13 cellular contexts compared by ENCODE assay signal in genomic region chr17:29136998-29137730, GRCh38. TPM values are rescaled to one million over a fixed set of nuclear protein-coding genes. Genes with fewer than 3 reads are reported as not detected.
A peak's percentile ranks its signal among the peaks of the same experiment; 100 is the strongest.
DNase-seq lines count a peak whose midpoint lies in the region; ATAC-seq, FAIRE-seq and TF ChIP-seq lines count a peak whose summit lies in the region.
"Had no signal": no experiment of that assay in that cellular context is flagged by ENCODE, and none has a peak within 500 bp of the region (broad histone marks: within the 10 kb centered on the region; RNA-seq: fewer than 3 reads in every experiment).

No MANE protein-coding gene starts in this region.

- in situ Hi-C loops in GM12878 (cut with MboI) = no loop called here

- H3K4me1 ChIP-seq in GM12878 (ENCODE audit: control insufficient read depth, insufficient read depth, low read length) = peaks cover 29% of the 10 kb centered on the region
- H3K4me1 ChIP-seq in smooth muscle cell (ENCODE audit: low read depth) = peaks cover 38% of the 10 kb centered on the region
- peaks cover 66% of the 10 kb centered on the region for H3K4me1 ChIP-seq in PC-9 (replicated peaks; ENCODE audit: insufficient read depth)

- no peak for TF ChIP-seq EP300 in GM12878 (IDR thresholded peaks at IDR 0.05; ENCODE audit: borderline replicate concordance in 1 of 2, control insufficient read depth in 1 of 2, low read depth in 2 of 2, low read length in 2 of 2)

- RAD21 ChIA-PET in GM12878 (lab: Charles Lee; ENCODE audit: unreplicated experiment) = interaction anchor here (0.8 to 6.1 kb wide), 6 partner anchors 12 to 172 kb away, joined by 3 to 54 read pairs (median 18); partner anchors contain the start of gene MYO18A

- DNase-seq in activated T-cell treated with anti-CD3 and anti-CD28 coated beads for 24 hours (ENCODE audit: low read depth) (peak; percentile 36), activated T-cell treated with anti-CD3 and anti-CD28 coated beads for 4 hours (no peak), RCC 7860 (ENCODE audit: low spot score) (peak; percentile 41), GM12878 (ENCODE audit: low read depth, low spot score) (no peak), smooth muscle cell (lab: John Stamatoyannopoulos, UW; ENCODE audit: unreplicated experiment) (no peak), cortex of kidney (lab: John Stamatoyannopoulos, UW) (no peak), SIG-M5 (lab: John Stamatoyannopoulos, UW) (no peak), PC-9 (no peak)
- DNase-seq: activated gamma-delta T cell; NCI-H1930; NK-92 treated with Interleukin-12 subunit alpha and Interleukin-12 subunit beta, amount 100 ng/mL, for 24 hours had no signal

- CTCF ChIA-PET in GM12878 (lab: Yijun Ruan, JAX) = interaction anchor here (1.0 to 14.6 kb wide), 9 partner anchors 9 to 172 kb away, joined by 3 to 371 read pairs (median 12); no protein-coding TSS in a partner anchor
- CTCF ChIA-PET in PC-9 (lab: Charles Lee) = interaction anchor here (0.6 kb wide), 2 partner anchors 11 to 405 kb away, joined by 3 to 9 read pairs; no protein-coding TSS in a partner anchor

- peak overlapping the region; percentile 81; the same call in 1 of the 2 replicates for H3K4me3 ChIP-seq in GM12878
- H3K4me3 ChIP-seq in smooth muscle cell = no peak overlapping the region
- no peak overlapping the region for H3K4me3 ChIP-seq in PC-9
- H3K4me3 ChIP-seq: coronary artery, left lung had no signal

- TF ChIP-seq CTCF in GM12878 (IDR thresholded peaks at IDR 0.05 in 2 of 3, conservative IDR thresholded peaks at IDR 0.05 in 1 of 3; ENCODE audit: control insufficient read depth in 2 of 3, extremely low read depth in 1 of 3, insufficient read depth in 1 of 3, low read depth in 3 of 3, low read length in 3 of 3) = no peak
- no peak for TF ChIP-seq CTCF in smooth muscle cell (IDR thresholded peaks at IDR 0.05; ENCODE audit: borderline replicate concordance, insufficient read depth, poor library complexity, severe bottlenecking)
- TF ChIP-seq CTCF in PC-9 (conservative IDR thresholded peaks at IDR 0.05) = no peak

- no peaks in the 10 kb centered on the region for H4K20me1 ChIP-seq in GM12878 (ENCODE audit: control insufficient read depth, insufficient read depth)
- H4K20me1 ChIP-seq in smooth muscle cell (ENCODE audit: low read depth) = peaks cover 9% of the 10 kb centered on the region
- H4K20me1 ChIP-seq in PC-9 (ENCODE audit: insufficient read depth) = peaks cover 28% of the 10 kb centered on the region

- no peak for TF ChIP-seq RAD21 in GM12878 (IDR thresholded peaks at IDR 0.05; ENCODE audit: insufficient read depth, low read depth, low read length)

- TSS peak; percentile 24 for BruUV-seq in GM12878 (replicated peaks; lab: Mats Ljungman, UMichigan)
- BruUV-seq in PC-9 (replicated peaks; lab: Mats Ljungman, UMichigan) = no TSS peak

- SMC1A ChIA-PET in GM12878 (lab: Charles Lee; ENCODE audit: uncharacterized antibody, unreplicated experiment) = interaction anchor here (0.8 to 4.8 kb wide), 6 partner anchors 11 to 536 kb away, joined by 3 to 42 read pairs (median 6); no protein-coding TSS in a partner anchor

- FAIRE-seq in RCC 7860 (lab: Jason Lieb, UNC) (no peak), GM12878 (lab: Jason Lieb, UNC) (no peak)

- POLR2A ChIA-PET in GM12878 (lab: Charles Lee) = interaction anchor here (0.6 to 1.1 kb wide), 4 partner anchors 24 to 291 kb away, joined by 3 to 4 read pairs (median 3); no protein-coding TSS in a partner anchor
- POLR2A ChIA-PET in PC-9 (lab: Charles Lee; ENCODE audit: unreplicated experiment) = interaction anchor here (0.6 kb wide), 2 partner anchors 76 to 224 kb away, joined by 5 read pairs; no protein-coding TSS in a partner anchor

- TF ChIP-seq POLR2A in GM12878 (IDR thresholded peaks at IDR 0.05; ENCODE audit: low read depth, low read length) = no peak

- intact Hi-C loops in GM12878 (cut with micrococcal nuclease; ENCODE audit: unreplicated experiment) = no loop called here
- intact Hi-C loops in PC-9 (cut with micrococcal nuclease; ENCODE audit: unreplicated experiment) = no loop called here

- H3K9me2 ChIP-seq in PC-9 (ENCODE audit: insufficient read depth) = no peaks in the 10 kb centered on the region

- no peak overlapping the region for H2AFZ ChIP-seq in GM12878 (ENCODE audit: control insufficient read depth, low read depth, low read length)
- H2AFZ ChIP-seq in smooth muscle cell (ENCODE audit: low read depth) = no peak overlapping the region
- H2AFZ ChIP-seq in PC-9 = no peak overlapping the region

- H3F3A ChIP-seq in smooth muscle cell (ENCODE audit: low read depth) (peaks cover 7% of the 10 kb centered on the region), PC-9 (ENCODE audit: insufficient read depth, low read depth) (peaks cover 70% of the 10 kb centered on the region)

- ATAC-seq in GM12878 = no peak
- ATAC-seq: left lung had no signal

- H3K9me3 ChIP-seq in GM12878 (replicated peaks; ENCODE audit: control insufficient read depth, insufficient read depth, low read length) (no peaks in the 10 kb centered on the region), smooth muscle cell (replicated peaks; ENCODE audit: low read depth) (no peaks in the 10 kb centered on the region), PC-9 (ENCODE audit: insufficient read depth, low read depth) (no peaks in the 10 kb centered on the region)
- H3K9me3 ChIP-seq: left lung had no signal

- H3K36me3 ChIP-seq in GM12878 (ENCODE audit: control insufficient read depth in 2 of 2, insufficient read depth in 2 of 2, low read length in 1 of 2) (peaks cover 0 to 10% of the 10 kb centered on the region in 2 experiments; a peak in 2 of 4 replicates), smooth muscle cell (ENCODE audit: low read depth) (no peaks in the 10 kb centered on the region), PC-9 (ENCODE audit: low read depth) (peaks cover 11% of the 10 kb centered on the region)
- H3K36me3 ChIP-seq: left lung had no signal

- 54% methylated on average over 8 of the region's 8 CpGs for WGBS in GM12878 (ENCODE audit: insufficient coverage, insufficient replicate concordance, low lambda C conversion rate, missing lambda C conversion rate)
- 80% methylated on average over 8 of the region's 8 CpGs for WGBS in smooth muscle cell (ENCODE audit: low lambda C conversion rate)

- H3K9ac ChIP-seq in GM12878 (ENCODE audit: control insufficient read depth, insufficient read depth, low read length) = no peak overlapping the region; the same call in 1 of the 2 replicates
- H3K9ac ChIP-seq in smooth muscle cell (ENCODE audit: low read depth) = no peak overlapping the region

- H3K79me2 ChIP-seq in GM12878 (ENCODE audit: control insufficient read depth, insufficient read depth, low read length) (peaks cover 31% of the 10 kb centered on the region), smooth muscle cell (ENCODE audit: low read depth) (no peaks in the 10 kb centered on the region), PC-9 (ENCODE audit: low read depth) (peaks cover 80% of the 10 kb centered on the region)

- H3K27me3 ChIP-seq in GM12878 (replicated peaks in 1 of 2; ENCODE audit: control insufficient read depth in 2 of 2, insufficient read depth in 2 of 2, low read length in 1 of 2) = no peaks in the 10 kb centered on the region
- H3K27me3 ChIP-seq in smooth muscle cell (ENCODE audit: low read depth) = no peaks in the 10 kb centered on the region
- no peaks in the 10 kb centered on the region for H3K27me3 ChIP-seq in PC-9 (ENCODE audit: insufficient read depth, low read depth)
- H3K27me3 ChIP-seq: left lung had no signal

- H3K27ac ChIP-seq in GM12878 (ENCODE audit: control insufficient read depth, insufficient read depth) = no peak overlapping the region
- peak overlapping the region; percentile 36 for H3K27ac ChIP-seq in smooth muscle cell (ENCODE audit: low read depth)
- H3K27ac ChIP-seq in PC-9 = no peak overlapping the region

- H3K4me2 ChIP-seq in GM12878 (ENCODE audit: control insufficient read depth, insufficient read depth) = no peak overlapping the region
- H3K4me2 ChIP-seq in smooth muscle cell = no peak overlapping the region
- no peak overlapping the region for H3K4me2 ChIP-seq in PC-9

TF ChIP-seq in GM12878, 131 proteins besides CTCF, POLR2A, EP300 and RAD21 (continues in another document):
- TF ChIP-seq ZNF207 (IDR thresholded peaks at IDR 0.05; ENCODE audit: borderline replicate concordance) (no peak), MAX (IDR thresholded peaks at IDR 0.05; ENCODE audit: low read depth, low read length) (no peak)

RNA-seq across cellular contexts. Expression of gene MYO18A, which starts 43.0 kb away (rescaled TPM):
- 128 and 136 TPM in 2 replicates for total RNA-seq in GM12878 (2013; cell fraction: nucleolus; rRNA removed)
- 42.8 and 43.5 TPM in 2 replicates for total RNA-seq in GM12878 (2014; rRNA removed)
- 21.5 and 24.4 TPM in 2 replicates for total RNA-seq in GM12878 (2014; rRNA removed; fragmentation: Illumina TruSeq; extraction: Trizol)
- 60.9 and 66.0 TPM in 2 replicates for total RNA-seq in GM12878 (2021)
- 33.0 TPM for polyA plus RNA-seq in GM12878 (2011; ENCODE audit: low read depth)
- polyA plus RNA-seq in GM12878 (2011; rRNA removed) = 4.6 and 9.8 TPM in 2 replicates
- polyA plus RNA-seq in GM12878 (2011; cell fraction: cytosol; rRNA removed) = 10.8 and 17.4 TPM in 2 replicates
- 55.4 and 69.1 TPM in 2 replicates for polyA plus RNA-seq in GM12878 (2011; cell fraction: nucleus; rRNA removed)
- 41.6 and 45.2 TPM in 2 replicates for polyA plus RNA-seq in GM12878 (2012)
- polyA plus RNA-seq in GM12878 (2014; fragmentation: Illumina TruSeq; extraction: Trizol) = 23.0 and 31.3 TPM in 2 replicates
- 1 to 10 TPM; 2.9 to 3.9 TPM for polyA plus RNA-seq in GM12878 (2014; fragmentation: Nextera tagmentation; extraction: Ambion mirVana)
- 31.2 and 42.9 TPM in 2 replicates for polyA plus RNA-seq in GM12878 (2014; rRNA removed)
- polyA plus RNA-seq in GM12878 (2016; fragmentation: Nextera tagmentation; extraction: Ambion mirVana) = 10 to 100 TPM; 23.2 to 24.6 TPM
- 22.6 and 34.3 TPM in 2 replicates for polyA minus RNA-seq in GM12878 (2011; rRNA and poly(A)+ RNA removed)
- 11.6 and 18.6 TPM in 2 replicates for polyA minus RNA-seq in GM12878 (2011; cell fraction: cytosol; rRNA and poly(A)+ RNA removed)
- polyA minus RNA-seq in GM12878 (2011; cell fraction: nucleus; rRNA and poly(A)+ RNA removed) = 38.1 and 52.6 TPM in 2 replicates
- 16.0 and 18.0 TPM in 2 replicates for total RNA-seq in smooth muscle cell
- polyA plus RNA-seq in smooth muscle cell = 21.2 and 22.1 TPM in 2 replicates
- total RNA-seq in PC-9 (2021) = 150 and 158 TPM in 2 replicates

Comparison
In these comparisons a context has a peak if more than half of its experiments do, and no peak if none do; other contexts are left out.
1. DNase-seq: peak in activated T-cell treated with anti-CD3 and anti-CD28 coated beads for 24 hours (single experiment) and RCC 7860 (single experiment); none in activated T-cell treated with anti-CD3 and anti-CD28 coated beads for 4 hours (single experiment), GM12878 (single experiment), smooth muscle cell (single experiment), cortex of kidney (single experiment), SIG-M5 (single experiment) and PC-9 (0 of 2).